ENCODE assay signal across 11 cellular contexts in genomic region chr6:112979830-112980229, GRCh38.
DNase-seq lines count a peak whose midpoint lies in the region; ATAC-seq and FAIRE-seq lines count a peak whose summit lies in the region.
"Had no signal": no experiment of that assay in that cellular context is flagged by ENCODE, and none has a peak within 500 bp of the region (broad histone marks: within the 10 kb centered on the region; RNA-seq: fewer than 3 reads in every experiment).

No MANE protein-coding gene starts in this region.

- peak; percentile 70 for DNase-seq in GM04504 (ENCODE audit: low read depth)
- peak; percentile 85 for DNase-seq in NCI-H748 (lab: John Stamatoyannopoulos, UW; ENCODE audit: unreplicated experiment)
- peak; percentile 68 for DNase-seq in fibroblast of peridontal ligament (ENCODE audit: extremely low read depth)
- DNase-seq in pulmonary artery endothelial cell (ENCODE audit: low read depth, low spot score): peak; percentile 39
- no peak for DNase-seq in urothelium cell line (ENCODE audit: low spot score)
- no peak for DNase-seq in stimulated activated CD4-positive, alpha-beta T cell treated with anti-CD3 and anti-CD28 coated beads, Interleukin-12 subunit alpha, Interleukin-12 subunit beta, amount 100 ng/mL, for 4 hours
- DNase-seq: naive B cell; NCI-H82; stimulated activated CD4-positive, alpha-beta T cell treated with anti-CD3 and anti-CD28 coated beads, Interleukin-4, amount 100 ng/mL, for 4 hours had no signal

- ATAC-seq in HG02610 (IDR thresholded peaks at IDR 0.05; ENCODE audit: unreplicated experiment): no peak
- ATAC-seq in HG03460 (IDR thresholded peaks at IDR 0.05; ENCODE audit: unreplicated experiment): no peak

- FAIRE-seq in urothelium cell line (lab: Jason Lieb, UNC): no peak

Comparison
In these comparisons a context has a peak if more than half of its experiments do, and no peak if none do; other contexts are left out.
1. DNase-seq: peak in GM04504 (single experiment), NCI-H748 (single experiment), fibroblast of peridontal ligament (single experiment) and pulmonary artery endothelial cell (single experiment); none in urothelium cell line (single experiment) and stimulated activated CD4-positive, alpha-beta T cell treated with anti-CD3 and anti-CD28 coated beads, Interleukin-12 subunit alpha, Interleukin-12 subunit beta, amount 100 ng/mL, for 4 hours (single experiment).